Comparison of ENCODE assay signal across 11 cellular contexts in the genomic region with DNA sequence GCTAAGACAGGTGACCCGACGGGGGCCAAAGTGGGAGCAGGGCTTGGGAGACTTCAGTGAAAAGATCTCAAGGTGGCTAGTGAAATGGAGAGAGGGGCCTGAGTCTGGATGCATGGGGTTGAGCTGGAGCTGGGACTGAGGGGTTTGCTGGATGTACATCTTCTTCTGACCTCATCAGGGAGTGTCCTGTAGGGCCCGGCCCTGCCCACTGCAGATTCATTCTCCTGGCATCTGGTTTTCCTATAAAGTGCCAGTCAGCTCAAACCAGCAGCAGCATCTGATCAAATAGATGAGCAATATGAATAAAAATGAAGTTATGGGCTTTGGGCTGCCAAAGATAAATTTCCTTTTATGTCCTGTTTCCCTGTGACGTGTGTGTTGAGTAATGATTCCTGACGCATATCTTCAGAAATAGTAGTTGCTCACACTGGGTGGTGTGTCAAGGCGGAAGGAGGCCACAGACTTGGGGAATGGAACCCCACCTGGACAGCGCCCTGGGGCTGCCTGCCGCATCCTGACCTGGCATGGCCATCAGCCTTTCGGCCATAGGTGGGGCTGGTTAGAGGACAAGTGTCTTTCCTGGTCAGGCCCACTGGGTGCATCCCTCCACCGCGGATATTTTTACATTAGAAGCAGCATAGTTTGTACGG.
DNase-seq lines count a peak whose midpoint lies in the region; FAIRE-seq and TF ChIP-seq lines count a peak whose summit lies in the region.
"Had no signal": no experiment of that assay in that cellular context is flagged by ENCODE, and none has a peak within 500 bp of the region (broad histone marks: within the 10 kb centered on the region; RNA-seq: fewer than 3 reads in every experiment).

No MANE protein-coding gene starts in this region.

- FAIRE-seq in astrocyte (lab: Jason Lieb, UNC): peak; percentile 55

- H3K27me3 ChIP-seq in astrocyte (ENCODE audit: insufficient read depth, low read length): no peaks in the 10 kb centered on the region

- H3K36me3 ChIP-seq in astrocyte (ENCODE audit: insufficient read depth, low read length): no peaks in the 10 kb centered on the region

- no peak overlapping the region for H2AFZ ChIP-seq in astrocyte (ENCODE audit: low read depth, low read length)

- H3K27ac Mint-ChIP-seq in HFFc6: peak overlapping the region; percentile 91
- peak overlapping the region; percentile 47 for H3K27ac Mint-ChIP-seq in astrocyte (ENCODE audit: unreplicated experiment)
- H3K27ac Mint-ChIP-seq: activated CD8-positive, alpha-beta memory T cell treated with anti-CD3 and anti-CD28 coated beads, Interleukin-2, amount 10 ng/mL, durations not matched to agents 7 days and 5 days; CD4-positive, CD25-positive, alpha-beta regulatory T cell had no signal

- H3K4me3 Mint-ChIP-seq in HFFc6: peak overlapping the region; percentile 72
- no peak overlapping the region for H3K4me3 Mint-ChIP-seq in astrocyte (ENCODE audit: unreplicated experiment)
- H3K4me3 Mint-ChIP-seq: activated CD8-positive, alpha-beta memory T cell treated with anti-CD3 and anti-CD28 coated beads, Interleukin-2, amount 10 ng/mL, durations not matched to agents 7 days and 5 days; CD4-positive, CD25-positive, alpha-beta regulatory T cell had no signal

- peak overlapping the region; percentile 14 for H3K4me3 ChIP-seq in astrocyte (ENCODE audit: insufficient read depth, low read depth, low read length)

- H3K9me3 Mint-ChIP-seq in HFFc6 (no peaks in the 10 kb centered on the region), astrocyte (ENCODE audit: unreplicated experiment) (no peaks in the 10 kb centered on the region)

- no peaks in the 10 kb centered on the region for H3K9me3 ChIP-seq in astrocyte (ENCODE audit: insufficient read depth, low read depth, low read length)

- no peaks in the 10 kb centered on the region for H4K20me1 ChIP-seq in astrocyte (ENCODE audit: insufficient read depth, low read length)

- peaks cover 43% of the 10 kb centered on the region for H3K4me1 Mint-ChIP-seq in HFFc6 (ENCODE audit: low read depth)
- peaks cover 2% of the 10 kb centered on the region for H3K4me1 Mint-ChIP-seq in astrocyte (ENCODE audit: low read depth, unreplicated experiment)

- H3K27me3 Mint-ChIP-seq in HFFc6 (ENCODE audit: insufficient read depth) (peaks cover 14% of the 10 kb centered on the region), astrocyte (ENCODE audit: low read depth, unreplicated experiment) (peaks cover 39% of the 10 kb centered on the region)
- H3K27me3 Mint-ChIP-seq: CD4-positive, CD25-positive, alpha-beta regulatory T cell had no signal

- H3K9ac ChIP-seq in astrocyte (ENCODE audit: low read length): peak overlapping the region; percentile 68

- DNase-seq in A172 (ENCODE audit: low spot score): peak; percentile 94
- DNase-seq in HFFc6: peak; percentile 97
- DNase-seq in astrocyte (ENCODE audit: low read depth): peak; percentile 96
- DNase-seq in iris pigment epithelial cell (ENCODE audit: low read depth): peak; percentile 90
- no peak for DNase-seq in NCI-H82 treated with DMSO at 0.1 percent for 48 hours (lab: John Stamatoyannopoulos, UW; ENCODE audit: unreplicated experiment)
- DNase-seq in NCI-H146 treated with DMSO at 0.1 percent for 48 hours (lab: John Stamatoyannopoulos, UW; ENCODE audit: unreplicated experiment): no peak
- no peak for DNase-seq in DMS53 treated with DMSO at 0.1 percent for 48 hours (lab: John Stamatoyannopoulos, UW; ENCODE audit: unreplicated experiment)
- no peak for DNase-seq in HuH-7.5 (ENCODE audit: low spot score)
- DNase-seq: activated CD8-positive, alpha-beta memory T cell treated with anti-CD3 and anti-CD28 coated beads, Interleukin-2, amount 10 ng/mL, durations not matched to agents 7 days and 5 days; CD4-positive, CD25-positive, alpha-beta regulatory T cell; NCI-H1930 had no signal

- H3K27ac ChIP-seq in astrocyte (ENCODE audit: low read depth, low read length): peak overlapping the region; percentile 93

- H3K4me2 ChIP-seq in astrocyte (ENCODE audit: low read length): peak overlapping the region; percentile 72

- H3K36me3 Mint-ChIP-seq in HFFc6 (ENCODE audit: low read depth) (no peaks in the 10 kb centered on the region; the same call in 1 of the 2 replicates), astrocyte (ENCODE audit: low read depth, unreplicated experiment) (peaks cover 3% of the 10 kb centered on the region)
- H3K36me3 Mint-ChIP-seq: activated CD8-positive, alpha-beta memory T cell treated with anti-CD3 and anti-CD28 coated beads, Interleukin-2, amount 10 ng/mL, durations not matched to agents 7 days and 5 days; CD4-positive, CD25-positive, alpha-beta regulatory T cell had no signal

- TF ChIP-seq CTCF in HFFc6 (IDR thresholded peaks at IDR 0.05): no peak
- no peak for TF ChIP-seq CTCF in astrocyte (IDR thresholded peaks at IDR 0.05; ENCODE audit: insufficient read depth, low read depth, low read length)

- H3K79me2 ChIP-seq in astrocyte (ENCODE audit: insufficient read depth, low read length): no peaks in the 10 kb centered on the region

- peaks cover 19% of the 10 kb centered on the region for H3K4me1 ChIP-seq in astrocyte (ENCODE audit: insufficient read depth, low read length)

Comparison
In these comparisons a context has a peak if more than half of its experiments do, and no peak if none do; other contexts are left out.
1. DNase-seq: peak in A172 (single experiment), HFFc6 (single experiment), astrocyte (single experiment) and iris pigment epithelial cell (single experiment); none in NCI-H82 treated with DMSO at 0.1 percent for 48 hours (single experiment), NCI-H146 treated with DMSO at 0.1 percent for 48 hours (single experiment), DMS53 treated with DMSO at 0.1 percent for 48 hours (single experiment) and HuH-7.5 (single experiment).